In the genomic region with DNA sequence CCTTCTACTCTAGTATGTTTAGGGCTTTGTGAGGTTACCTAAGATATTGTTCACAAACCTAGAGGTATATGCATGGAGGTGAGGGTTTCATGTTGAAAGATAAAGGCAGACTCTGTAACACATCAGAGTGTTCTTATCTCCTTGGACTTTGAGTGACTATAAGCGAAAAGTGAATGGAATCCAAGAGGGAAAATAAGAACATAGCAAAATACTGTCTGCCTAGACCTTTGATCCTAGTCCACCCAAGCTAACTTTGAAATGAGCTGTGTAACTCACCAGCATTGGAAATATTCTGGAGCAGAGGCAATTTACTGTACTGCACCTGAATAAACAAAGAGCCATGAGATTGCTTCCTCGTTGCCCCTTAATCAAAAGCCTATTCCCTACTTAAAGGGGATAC, we compare ENCODE assay signal across 1 cellular context.
A peak's percentile ranks its signal among the peaks of the same experiment; 100 is the strongest.
TF ChIP-seq lines count a peak whose summit lies in the region.

No MANE protein-coding gene starts in this region.

TF ChIP-seq in HepG2, 621 proteins besides CTCF, POLR2A, EP300 and RAD21 (continued from another document and continues in another):
- TF ChIP-seq, protein P1, sequence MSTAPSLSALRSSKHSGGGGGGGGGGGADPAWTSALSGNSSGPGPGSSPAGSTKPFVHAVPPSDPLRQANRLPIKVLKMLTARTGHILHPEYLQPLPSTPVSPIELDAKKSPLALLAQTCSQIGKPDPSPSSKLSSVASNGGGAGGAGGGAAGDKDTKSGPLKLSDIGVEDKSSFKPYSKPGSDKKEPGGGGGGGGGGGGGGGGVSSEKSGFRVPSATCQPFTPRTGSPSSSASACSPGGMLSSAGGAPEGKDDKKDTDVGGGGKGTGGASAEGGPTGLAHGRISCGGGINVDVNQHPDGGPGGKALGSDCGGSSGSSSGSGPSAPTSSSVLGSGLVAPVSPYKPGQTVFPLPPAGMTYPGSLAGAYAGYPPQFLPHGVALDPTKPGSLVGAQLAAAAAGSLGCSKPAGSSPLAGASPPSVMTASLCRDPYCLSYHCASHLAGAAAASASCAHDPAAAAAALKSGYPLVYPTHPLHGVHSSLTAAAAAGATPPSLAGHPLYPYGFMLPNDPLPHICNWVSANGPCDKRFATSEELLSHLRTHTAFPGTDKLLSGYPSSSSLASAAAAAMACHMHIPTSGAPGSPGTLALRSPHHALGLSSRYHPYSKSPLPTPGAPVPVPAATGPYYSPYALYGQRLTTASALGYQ (CRISPR knock-in tag; IDR thresholded peaks at IDR 0.05): 0 out of 2 replicates have a peak, but pooled peaks have one; percentile 37
- TF ChIP-seq ZNF451 (CRISPR knock-in tag; IDR thresholded peaks at IDR 0.05) (no peak), MTF2 (CRISPR knock-in tag; IDR thresholded peaks at IDR 0.05; ENCODE audit: borderline replicate concordance) (no peak), BCL6 (CRISPR knock-in tag; IDR thresholded peaks at IDR 0.05) (peak; percentile 66), MAF1 (CRISPR knock-in tag; IDR thresholded peaks at IDR 0.05; ENCODE audit: borderline replicate concordance) (no peak), ETV6 (CRISPR knock-in tag; conservative IDR thresholded peaks at IDR 0.05) (no peak), HNF4A (CRISPR knock-in tag; IDR thresholded peaks at IDR 0.05) (peak; percentile 91), DMAP1 (CRISPR knock-in tag; IDR thresholded peaks at IDR 0.05) (0 out of 2 replicates have a peak, but pooled peaks have one; percentile 20), TBX2 (CRISPR knock-in tag; IDR thresholded peaks at IDR 0.05; ENCODE audit: borderline replicate concordance) (no peak), SOX6 (IDR thresholded peaks at IDR 0.05) (no peak), SOX6 (CRISPR knock-in tag; IDR thresholded peaks at IDR 0.05) (peak; percentile 57; the same call in 1 of the 2 replicates), SKI (IDR thresholded peaks at IDR 0.05; ENCODE audit: partially characterized antibody) (peak; percentile 42), SRF (IDR thresholded peaks at IDR 0.05; ENCODE audit: low read depth, low read length) (no peak), PHF21A (CRISPR knock-in tag; IDR thresholded peaks at IDR 0.05) (peak; percentile 66), CREB1 (IDR thresholded peaks at IDR 0.05) (no peak), CREB1 (CRISPR knock-in tag; IDR thresholded peaks at IDR 0.05) (peak; percentile 24; the same call in 1 of the 2 replicates), NCOR1 (IDR thresholded peaks at IDR 0.05; ENCODE audit: borderline replicate concordance, low read length) (peak; percentile 85; the same call in 1 of the 2 replicates), MTF1 (CRISPR knock-in tag; IDR thresholded peaks at IDR 0.05) (no peak), HOXA9 (CRISPR knock-in tag; IDR thresholded peaks at IDR 0.05; ENCODE audit: borderline replicate concordance) (no peak), FOXA3 (CRISPR knock-in tag; IDR thresholded peaks at IDR 0.05) (peak; percentile 76), TAF1 (CRISPR knock-in tag; IDR thresholded peaks at IDR 0.05) (no peak), MBD4 (IDR thresholded peaks at IDR 0.05; ENCODE audit: borderline replicate concordance, low read length) (no peak), FOXP1 (IDR thresholded peaks at IDR 0.05) (no peak), FOXP1 (CRISPR knock-in tag; IDR thresholded peaks at IDR 0.05) (peak; percentile 20; the same call in 1 of the 2 replicates), MED1 (CRISPR knock-in tag; IDR thresholded peaks at IDR 0.05) (0 out of 2 replicates have a peak, but pooled peaks have one; percentile 8), RFXANK (CRISPR knock-in tag; IDR thresholded peaks at IDR 0.05) (no peak), ONECUT2 (CRISPR knock-in tag; IDR thresholded peaks at IDR 0.05) (no peak), MLLT10 (CRISPR knock-in tag; IDR thresholded peaks at IDR 0.05) (no peak), ZNF101 (CRISPR knock-in tag; IDR thresholded peaks at IDR 0.05; ENCODE audit: borderline replicate concordance, low read depth) (no peak), ZNF430 (CRISPR knock-in tag; IDR thresholded peaks at IDR 0.05) (no peak), GATA4 (IDR thresholded peaks at IDR 0.05; ENCODE audit: borderline replicate concordance, low read depth) (no peak; the same call in 1 of the 2 replicates), WIZ (CRISPR knock-in tag; IDR thresholded peaks at IDR 0.05) (no peak), ZNF253 (CRISPR knock-in tag; IDR thresholded peaks at IDR 0.05; ENCODE audit: borderline replicate concordance) (no peak), BRD4 (CRISPR knock-in tag; IDR thresholded peaks at IDR 0.05) (no peak), YEATS2 (CRISPR knock-in tag; IDR thresholded peaks at IDR 0.05; ENCODE audit: borderline replicate concordance) (no peak), EHMT2 (IDR thresholded peaks at IDR 0.05; ENCODE audit: borderline replicate concordance, low read depth, low read length) (peak; percentile 44; the same call in 1 of the 2 replicates), MAFK (conservative IDR thresholded peaks at IDR 0.05 in 1 of 2, IDR thresholded peaks at IDR 0.05 in 1 of 2; ENCODE audit: low read length in 2 of 2) (no peak), POGZ (CRISPR knock-in tag; IDR thresholded peaks at IDR 0.05) (peak; percentile 58), ZNF644 (CRISPR knock-in tag; IDR thresholded peaks at IDR 0.05; ENCODE audit: low read depth) (peak; percentile 51; the same call in 1 of the 2 replicates), NCOA2 (CRISPR knock-in tag; IDR thresholded peaks at IDR 0.05) (peak; percentile 60), TBP (CRISPR knock-in tag; IDR thresholded peaks at IDR 0.05) (no peak), MYC (CRISPR knock-in tag; IDR thresholded peaks at IDR 0.05; ENCODE audit: borderline replicate concordance) (no peak), KLF6 (CRISPR knock-in tag; IDR thresholded peaks at IDR 0.05) (no peak), MXD4 (CRISPR knock-in tag; IDR thresholded peaks at IDR 0.05) (no peak), NR2F6 (IDR thresholded peaks at IDR 0.05) (0 out of 2 replicates have a peak, but pooled peaks have one; percentile 26), NR2F6 (CRISPR knock-in tag; IDR thresholded peaks at IDR 0.05) (no peak), ZMYM4 (CRISPR knock-in tag; IDR thresholded peaks at IDR 0.05) (peak; percentile 59; the same call in 1 of the 2 replicates), ZNF34 (CRISPR knock-in tag; IDR thresholded peaks at IDR 0.05; ENCODE audit: borderline replicate concordance) (no peak), ASH2L (IDR thresholded peaks at IDR 0.05; ENCODE audit: insufficient read length, low read depth, low read length) (peak; percentile 38), TCF7 (IDR thresholded peaks at IDR 0.05; ENCODE audit: low read depth) (peak; percentile 65), ZNF766 (CRISPR knock-in tag; IDR thresholded peaks at IDR 0.05; ENCODE audit: borderline replicate concordance) (no peak), PTBP1 (IDR thresholded peaks at IDR 0.05; ENCODE audit: low read depth, low read length, poor library complexity, severe bottlenecking) (no peak), NRL (CRISPR knock-in tag; IDR thresholded peaks at IDR 0.05; ENCODE audit: borderline replicate concordance) (no peak), FOXO1 (CRISPR knock-in tag; IDR thresholded peaks at IDR 0.05) (peak; percentile 60; the same call in 1 of the 2 replicates)
- TF ChIP-seq, protein P2, sequence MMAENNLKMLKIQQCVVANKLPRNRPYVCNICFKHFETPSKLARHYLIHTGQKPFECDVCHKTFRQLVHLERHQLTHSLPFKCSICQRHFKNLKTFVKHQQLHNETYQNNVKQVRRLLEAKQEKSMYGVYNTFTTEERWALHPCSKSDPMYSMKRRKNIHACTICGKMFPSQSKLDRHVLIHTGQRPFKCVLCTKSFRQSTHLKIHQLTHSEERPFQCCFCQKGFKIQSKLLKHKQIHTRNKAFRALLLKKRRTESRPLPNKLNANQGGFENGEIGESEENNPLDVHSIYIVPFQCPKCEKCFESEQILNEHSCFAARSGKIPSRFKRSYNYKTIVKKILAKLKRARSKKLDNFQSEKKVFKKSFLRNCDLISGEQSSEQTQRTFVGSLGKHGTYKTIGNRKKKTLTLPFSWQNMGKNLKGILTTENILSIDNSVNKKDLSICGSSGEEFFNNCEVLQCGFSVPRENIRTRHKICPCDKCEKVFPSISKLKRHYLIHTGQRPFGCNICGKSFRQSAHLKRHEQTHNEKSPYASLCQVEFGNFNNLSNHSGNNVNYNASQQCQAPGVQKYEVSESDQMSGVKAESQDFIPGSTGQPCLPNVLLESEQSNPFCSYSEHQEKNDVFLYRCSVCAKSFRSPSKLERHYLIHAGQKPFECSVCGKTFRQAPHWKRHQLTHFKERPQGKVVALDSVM (CRISPR knock-in tag; IDR thresholded peaks at IDR 0.05): no peak
- TF ChIP-seq, protein P3, sequence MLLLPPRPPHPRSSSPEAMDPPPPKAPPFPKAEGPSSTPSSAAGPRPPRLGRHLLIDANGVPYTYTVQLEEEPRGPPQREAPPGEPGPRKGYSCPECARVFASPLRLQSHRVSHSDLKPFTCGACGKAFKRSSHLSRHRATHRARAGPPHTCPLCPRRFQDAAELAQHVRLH (CRISPR knock-in tag; IDR thresholded peaks at IDR 0.05; ENCODE audit: borderline replicate concordance, low read depth): no peak
- TF ChIP-seq, protein P4, sequence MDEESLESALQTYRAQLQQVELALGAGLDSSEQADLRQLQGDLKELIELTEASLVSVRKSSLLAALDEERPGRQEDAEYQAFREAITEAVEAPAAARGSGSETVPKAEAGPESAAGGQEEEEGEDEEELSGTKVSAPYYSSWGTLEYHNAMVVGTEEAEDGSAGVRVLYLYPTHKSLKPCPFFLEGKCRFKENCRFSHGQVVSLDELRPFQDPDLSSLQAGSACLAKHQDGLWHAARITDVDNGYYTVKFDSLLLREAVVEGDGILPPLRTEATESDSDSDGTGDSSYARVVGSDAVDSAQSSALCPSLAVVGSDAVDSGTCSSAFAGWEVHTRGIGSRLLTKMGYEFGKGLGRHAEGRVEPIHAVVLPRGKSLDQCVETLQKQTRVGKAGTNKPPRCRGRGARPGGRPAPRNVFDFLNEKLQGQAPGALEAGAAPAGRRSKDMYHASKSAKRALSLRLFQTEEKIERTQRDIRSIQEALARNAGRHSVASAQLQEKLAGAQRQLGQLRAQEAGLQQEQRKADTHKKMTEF (CRISPR knock-in tag; IDR thresholded peaks at IDR 0.05): 0 out of 2 replicates have a peak, but pooled peaks have one; percentile 45
- TF ChIP-seq, protein P5, sequence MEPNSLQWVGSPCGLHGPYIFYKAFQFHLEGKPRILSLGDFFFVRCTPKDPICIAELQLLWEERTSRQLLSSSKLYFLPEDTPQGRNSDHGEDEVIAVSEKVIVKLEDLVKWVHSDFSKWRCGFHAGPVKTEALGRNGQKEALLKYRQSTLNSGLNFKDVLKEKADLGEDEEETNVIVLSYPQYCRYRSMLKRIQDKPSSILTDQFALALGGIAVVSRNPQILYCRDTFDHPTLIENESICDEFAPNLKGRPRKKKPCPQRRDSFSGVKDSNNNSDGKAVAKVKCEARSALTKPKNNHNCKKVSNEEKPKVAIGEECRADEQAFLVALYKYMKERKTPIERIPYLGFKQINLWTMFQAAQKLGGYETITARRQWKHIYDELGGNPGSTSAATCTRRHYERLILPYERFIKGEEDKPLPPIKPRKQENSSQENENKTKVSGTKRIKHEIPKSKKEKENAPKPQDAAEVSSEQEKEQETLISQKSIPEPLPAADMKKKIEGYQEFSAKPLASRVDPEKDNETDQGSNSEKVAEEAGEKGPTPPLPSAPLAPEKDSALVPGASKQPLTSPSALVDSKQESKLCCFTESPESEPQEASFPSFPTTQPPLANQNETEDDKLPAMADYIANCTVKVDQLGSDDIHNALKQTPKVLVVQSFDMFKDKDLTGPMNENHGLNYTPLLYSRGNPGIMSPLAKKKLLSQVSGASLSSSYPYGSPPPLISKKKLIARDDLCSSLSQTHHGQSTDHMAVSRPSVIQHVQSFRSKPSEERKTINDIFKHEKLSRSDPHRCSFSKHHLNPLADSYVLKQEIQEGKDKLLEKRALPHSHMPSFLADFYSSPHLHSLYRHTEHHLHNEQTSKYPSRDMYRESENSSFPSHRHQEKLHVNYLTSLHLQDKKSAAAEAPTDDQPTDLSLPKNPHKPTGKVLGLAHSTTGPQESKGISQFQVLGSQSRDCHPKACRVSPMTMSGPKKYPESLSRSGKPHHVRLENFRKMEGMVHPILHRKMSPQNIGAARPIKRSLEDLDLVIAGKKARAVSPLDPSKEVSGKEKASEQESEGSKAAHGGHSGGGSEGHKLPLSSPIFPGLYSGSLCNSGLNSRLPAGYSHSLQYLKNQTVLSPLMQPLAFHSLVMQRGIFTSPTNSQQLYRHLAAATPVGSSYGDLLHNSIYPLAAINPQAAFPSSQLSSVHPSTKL (CRISPR knock-in tag; IDR thresholded peaks at IDR 0.05): peak; percentile 69
- TF ChIP-seq, protein P6, sequence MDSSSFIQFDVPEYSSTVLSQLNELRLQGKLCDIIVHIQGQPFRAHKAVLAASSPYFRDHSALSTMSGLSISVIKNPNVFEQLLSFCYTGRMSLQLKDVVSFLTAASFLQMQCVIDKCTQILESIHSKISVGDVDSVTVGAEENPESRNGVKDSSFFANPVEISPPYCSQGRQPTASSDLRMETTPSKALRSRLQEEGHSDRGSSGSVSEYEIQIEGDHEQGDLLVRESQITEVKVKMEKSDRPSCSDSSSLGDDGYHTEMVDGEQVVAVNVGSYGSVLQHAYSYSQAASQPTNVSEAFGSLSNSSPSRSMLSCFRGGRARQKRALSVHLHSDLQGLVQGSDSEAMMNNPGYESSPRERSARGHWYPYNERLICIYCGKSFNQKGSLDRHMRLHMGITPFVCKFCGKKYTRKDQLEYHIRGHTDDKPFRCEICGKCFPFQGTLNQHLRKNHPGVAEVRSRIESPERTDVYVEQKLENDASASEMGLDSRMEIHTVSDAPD (CRISPR knock-in tag; IDR thresholded peaks at IDR 0.05): no peak
- TF ChIP-seq, protein P7, sequence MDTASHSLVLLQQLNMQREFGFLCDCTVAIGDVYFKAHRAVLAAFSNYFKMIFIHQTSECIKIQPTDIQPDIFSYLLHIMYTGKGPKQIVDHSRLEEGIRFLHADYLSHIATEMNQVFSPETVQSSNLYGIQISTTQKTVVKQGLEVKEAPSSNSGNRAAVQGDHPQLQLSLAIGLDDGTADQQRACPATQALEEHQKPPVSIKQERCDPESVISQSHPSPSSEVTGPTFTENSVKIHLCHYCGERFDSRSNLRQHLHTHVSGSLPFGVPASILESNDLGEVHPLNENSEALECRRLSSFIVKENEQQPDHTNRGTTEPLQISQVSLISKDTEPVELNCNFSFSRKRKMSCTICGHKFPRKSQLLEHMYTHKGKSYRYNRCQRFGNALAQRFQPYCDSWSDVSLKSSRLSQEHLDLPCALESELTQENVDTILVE (CRISPR knock-in tag; IDR thresholded peaks at IDR 0.05): no peak
- TF ChIP-seq, protein P8, sequence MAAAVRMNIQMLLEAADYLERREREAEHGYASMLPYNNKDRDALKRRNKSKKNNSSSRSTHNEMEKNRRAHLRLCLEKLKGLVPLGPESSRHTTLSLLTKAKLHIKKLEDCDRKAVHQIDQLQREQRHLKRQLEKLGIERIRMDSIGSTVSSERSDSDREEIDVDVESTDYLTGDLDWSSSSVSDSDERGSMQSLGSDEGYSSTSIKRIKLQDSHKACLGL (CRISPR knock-in tag; IDR thresholded peaks at IDR 0.05): no peak
